ENCODE assay signal across 23 cellular contexts in the genomic region with DNA sequence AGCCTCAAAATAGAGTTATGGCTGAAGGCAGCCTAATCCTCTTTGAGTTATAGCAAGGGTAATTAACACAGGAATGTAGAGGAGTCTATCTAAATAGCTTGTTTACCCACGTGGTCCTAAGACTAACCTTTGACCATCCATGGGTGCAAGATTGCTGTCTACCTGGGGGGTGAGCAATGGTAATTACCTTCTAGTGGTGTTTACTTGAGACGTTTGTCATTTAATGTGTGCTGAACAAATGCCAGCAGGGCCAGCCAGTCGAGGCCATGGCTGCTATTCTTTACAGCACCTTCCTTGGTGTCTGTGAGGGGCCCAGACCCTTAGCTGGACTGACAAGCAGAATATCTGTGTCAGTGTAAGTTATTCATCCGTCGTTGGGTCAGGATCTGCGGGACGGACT. TPM values are rescaled to one million over a fixed set of nuclear protein-coding genes. Genes with fewer than 3 reads are reported as not detected.
DNase-seq lines count a peak whose midpoint lies in the region; ATAC-seq, FAIRE-seq and TF ChIP-seq lines count a peak whose summit lies in the region.
"Had no signal": no experiment of that assay in that cellular context is flagged by ENCODE, and none has a peak within 500 bp of the region (broad histone marks: within the 10 kb centered on the region; RNA-seq: fewer than 3 reads in every experiment).

No MANE protein-coding gene starts in this region.

- no peaks in the 10 kb centered on the region for H3K79me2 ChIP-seq in GM23338 (replicated peaks; ENCODE audit: insufficient read depth)

- H3K4me3 Mint-ChIP-seq in GM23338: no peak overlapping the region
- no peak overlapping the region for H3K4me3 Mint-ChIP-seq in brain
- no peak overlapping the region for H3K4me3 Mint-ChIP-seq in mesothelial cell of epicardium

- no peak for ATAC-seq in GM23338
- ATAC-seq: Right ventricle myocardium inferior had no signal

- no peak for FAIRE-seq in GM12892 (lab: Jason Lieb, UNC)
- FAIRE-seq: H1 had no signal

- TF ChIP-seq CTCF in GM23338 (conservative IDR thresholded peaks at IDR 0.05; ENCODE audit: low read depth in 2 of 2) (no peak), brain (conservative IDR thresholded peaks at IDR 0.05) (no peak), mesothelial cell of epicardium (IDR thresholded peaks at IDR 0.05; ENCODE audit: unreplicated experiment) (no peak)

- H3K27me3 ChIP-seq in GM23338 (ENCODE audit: insufficient read depth): no peaks in the 10 kb centered on the region
- H3K27me3 ChIP-seq: SJCRH30 had no signal

- H3K4me1 ChIP-seq in GM23338 (ENCODE audit: insufficient read depth): peaks cover 14% of the 10 kb centered on the region

- H3K4me1 Mint-ChIP-seq in GM23338 (peaks cover 21% of the 10 kb centered on the region), brain (peaks cover 36% of the 10 kb centered on the region), mesothelial cell of epicardium (peaks cover 16% of the 10 kb centered on the region)

- H3F3A ChIP-seq in GM23338 (replicated peaks; ENCODE audit: low read depth): 0 out of 2 replicates have a peak, but pooled peaks cover 4% of the 10 kb centered on the region

- H4K20me1 ChIP-seq in GM23338 (replicated peaks; ENCODE audit: insufficient read depth): no peaks in the 10 kb centered on the region

- no peaks in the 10 kb centered on the region for H3K36me3 Mint-ChIP-seq in GM23338 (ENCODE audit: low read depth)
- no peaks in the 10 kb centered on the region for H3K36me3 Mint-ChIP-seq in brain
- no peaks in the 10 kb centered on the region for H3K36me3 Mint-ChIP-seq in mesothelial cell of epicardium

- H3K9me2 ChIP-seq in GM23338 (ENCODE audit: insufficient read depth): no peaks in the 10 kb centered on the region

- DNase-seq in GM23338 (ENCODE audit: low spot score): no peak
- DNase-seq in LoVo (ENCODE audit: low spot score): peak; percentile 66
- DNase-seq in mesothelial cell of epicardium (ENCODE audit: low spot score in 2 of 2, unreplicated experiment in 2 of 2): no peak
- DNase-seq in GM12892 (ENCODE audit: insufficient read length): no peak
- DNase-seq in germinal center (ENCODE audit: low spot score): no peak
- no peak for DNase-seq in HT-29 (ENCODE audit: low spot score)
- DNase-seq in globus pallidus (ENCODE audit: low spot score): no peak
- DNase-seq: Calu3, DMS153, DND-41, HCEC 1CT, Karpas-422, NCI-H1092 treated with DMSO at 0.1 percent for 48 hours, NCI-H1436 treated with DMSO at 0.1 percent for 48 hours, NCI-H187 treated with DMSO at 0.1 percent for 48 hours, NCI-H2171 treated with DMSO at 0.1 percent for 48 hours, NCI-H524, NCI-H82, PC-9, SJCRH30 had no signal

- no peaks in the 10 kb centered on the region for H3K9me3 Mint-ChIP-seq in GM23338
- peaks cover 0 to 3% (median 0%) of the 10 kb centered on the region in 5 experiments for H3K9me3 Mint-ChIP-seq in brain
- no peaks in the 10 kb centered on the region for H3K9me3 Mint-ChIP-seq in mesothelial cell of epicardium

- H3K27ac Mint-ChIP-seq in GM23338: 0 out of 2 replicates have a peak overlapping the region, but pooled peaks have one; percentile 80
- H3K27ac Mint-ChIP-seq in brain: peak overlapping the region in 3 of 5 experiments; percentile 43 to 91 (median 69)
- peak overlapping the region; percentile 81 for H3K27ac Mint-ChIP-seq in mesothelial cell of epicardium

- no peak overlapping the region for H2AFZ ChIP-seq in GM23338
- H2AFZ ChIP-seq: PC-9 had no signal

- H3K4me3 ChIP-seq in GM23338: no peak overlapping the region
- H3K4me3 ChIP-seq: PC-9, SJCRH30 had no signal

- H3K4me2 ChIP-seq in GM23338: no peak overlapping the region
- H3K4me2 ChIP-seq: PC-9 had no signal

- H3K27ac ChIP-seq in GM23338 (ENCODE audit: low read depth): 0 out of 2 replicates have a peak overlapping the region, but pooled peaks have one; percentile 50
- H3K27ac ChIP-seq: PC-9, SJCRH30 had no signal

- H3K27me3 Mint-ChIP-seq in GM23338 (ENCODE audit: insufficient read depth, low read depth, poor library complexity) (peaks cover 8% of the 10 kb centered on the region), brain (no peaks in the 10 kb centered on the region), mesothelial cell of epicardium (ENCODE audit: low read depth) (no peaks in the 10 kb centered on the region)

- TF ChIP-seq POLR2A in GM12892 (IDR thresholded peaks at IDR 0.05; ENCODE audit: low read depth, low read length): no peak

- H3K36me3 ChIP-seq in GM23338 (ENCODE audit: insufficient read depth): no peaks in the 10 kb centered on the region
- H3K36me3 ChIP-seq: SJCRH30 had no signal

TF ChIP-seq in GM23338, 12 proteins besides CTCF, POLR2A, EP300 and RAD21:
- TF ChIP-seq STAT1 (IDR thresholded peaks at IDR 0.05; ENCODE audit: unreplicated experiment) (no peak), NANOG (IDR thresholded peaks at IDR 0.05; ENCODE audit: borderline replicate concordance) (no peak), CREB1 (CRISPR knock-in tag; IDR thresholded peaks at IDR 0.05; ENCODE audit: low read depth) (no peak), POLR2AphosphoS5 (IDR thresholded peaks at IDR 0.05; ENCODE audit: low read depth) (no peak)
- TF ChIP-seq, protein P1, sequence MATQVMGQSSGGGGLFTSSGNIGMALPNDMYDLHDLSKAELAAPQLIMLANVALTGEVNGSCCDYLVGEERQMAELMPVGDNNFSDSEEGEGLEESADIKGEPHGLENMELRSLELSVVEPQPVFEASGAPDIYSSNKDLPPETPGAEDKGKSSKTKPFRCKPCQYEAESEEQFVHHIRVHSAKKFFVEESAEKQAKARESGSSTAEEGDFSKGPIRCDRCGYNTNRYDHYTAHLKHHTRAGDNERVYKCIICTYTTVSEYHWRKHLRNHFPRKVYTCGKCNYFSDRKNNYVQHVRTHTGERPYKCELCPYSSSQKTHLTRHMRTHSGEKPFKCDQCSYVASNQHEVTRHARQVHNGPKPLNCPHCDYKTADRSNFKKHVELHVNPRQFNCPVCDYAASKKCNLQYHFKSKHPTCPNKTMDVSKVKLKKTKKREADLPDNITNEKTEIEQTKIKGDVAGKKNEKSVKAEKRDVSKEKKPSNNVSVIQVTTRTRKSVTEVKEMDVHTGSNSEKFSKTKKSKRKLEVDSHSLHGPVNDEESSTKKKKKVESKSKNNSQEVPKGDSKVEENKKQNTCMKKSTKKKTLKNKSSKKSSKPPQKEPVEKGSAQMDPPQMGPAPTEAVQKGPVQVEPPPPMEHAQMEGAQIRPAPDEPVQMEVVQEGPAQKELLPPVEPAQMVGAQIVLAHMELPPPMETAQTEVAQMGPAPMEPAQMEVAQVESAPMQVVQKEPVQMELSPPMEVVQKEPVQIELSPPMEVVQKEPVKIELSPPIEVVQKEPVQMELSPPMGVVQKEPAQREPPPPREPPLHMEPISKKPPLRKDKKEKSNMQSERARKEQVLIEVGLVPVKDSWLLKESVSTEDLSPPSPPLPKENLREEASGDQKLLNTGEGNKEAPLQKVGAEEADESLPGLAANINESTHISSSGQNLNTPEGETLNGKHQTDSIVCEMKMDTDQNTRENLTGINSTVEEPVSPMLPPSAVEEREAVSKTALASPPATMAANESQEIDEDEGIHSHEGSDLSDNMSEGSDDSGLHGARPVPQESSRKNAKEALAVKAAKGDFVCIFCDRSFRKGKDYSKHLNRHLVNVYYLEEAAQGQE (IDR thresholded peaks at IDR 0.05; ENCODE audit: unreplicated experiment): no peak

RNA-seq across cellular contexts. Expression of a gene that starts 13.9 kb away (rescaled TPM):
- total RNA-seq in GM23338 (2014; rRNA removed; shearing (Covaris generic)): 47.9 and 58.8 TPM in 2 replicates
- 31.5 and 39.5 TPM in 2 replicates for polyA plus RNA-seq in GM23338 (2016; fragmentation: Nextera tagmentation; extraction: Ambion mirVana)
- 59.4 TPM for polyA plus RNA-seq in brain (ENCODE audit: insufficient read depth, low read depth, low replicate concordance)
- 51.3 to 57.7 TPM (median 57.6 TPM) in 3 replicates for total RNA-seq in mesothelial cell of epicardium
- 37.8 TPM for polyA plus RNA-seq in GM12892 (2012; ENCODE audit: missing spikeins)
- total RNA-seq in HT-29 (2014; rRNA removed; shearing (Covaris generic)): 31.7 and 35.5 TPM in 2 replicates

RNA-seq across cellular contexts. Expression of a gene that starts 16.8 kb away (rescaled TPM):
- total RNA-seq in GM23338 (2014; rRNA removed; shearing (Covaris generic)): 3.2 and 7.4 TPM in 2 replicates
- 0.63 and 1.3 TPM in 2 replicates for polyA plus RNA-seq in GM23338 (2016; fragmentation: Nextera tagmentation; extraction: Ambion mirVana)
- polyA plus RNA-seq in brain (ENCODE audit: insufficient read depth, low read depth, low replicate concordance): 1.6 TPM
- total RNA-seq in mesothelial cell of epicardium: 1.7 to 2.0 TPM (median 1.9 TPM) in 3 replicates
- polyA plus RNA-seq in GM12892 (2012; ENCODE audit: missing spikeins): 0.47 TPM
- 2.7 and 4.4 TPM in 2 replicates for total RNA-seq in HT-29 (2014; rRNA removed; shearing (Covaris generic))

RNA-seq across cellular contexts. Expression of a gene that starts 59.6 kb away (rescaled TPM):
- 3.7 and 4.0 TPM in 2 replicates for total RNA-seq in GM23338 (2014; rRNA removed; shearing (Covaris generic))
- polyA plus RNA-seq in GM23338 (2016; fragmentation: Nextera tagmentation; extraction: Ambion mirVana) (1.1 and 2.2 TPM in 2 replicates), brain (ENCODE audit: insufficient read depth, low read depth, low replicate concordance) (1.3 TPM)
- 7.2 to 8.6 TPM (median 7.7 TPM) in 3 replicates for total RNA-seq in mesothelial cell of epicardium
- polyA plus RNA-seq in GM12892 (2012; ENCODE audit: missing spikeins): 0.42 TPM
- 0.05 and 0.18 TPM in 2 replicates for total RNA-seq in HT-29 (2014; rRNA removed; shearing (Covaris generic))
